In the genomic region with DNA sequence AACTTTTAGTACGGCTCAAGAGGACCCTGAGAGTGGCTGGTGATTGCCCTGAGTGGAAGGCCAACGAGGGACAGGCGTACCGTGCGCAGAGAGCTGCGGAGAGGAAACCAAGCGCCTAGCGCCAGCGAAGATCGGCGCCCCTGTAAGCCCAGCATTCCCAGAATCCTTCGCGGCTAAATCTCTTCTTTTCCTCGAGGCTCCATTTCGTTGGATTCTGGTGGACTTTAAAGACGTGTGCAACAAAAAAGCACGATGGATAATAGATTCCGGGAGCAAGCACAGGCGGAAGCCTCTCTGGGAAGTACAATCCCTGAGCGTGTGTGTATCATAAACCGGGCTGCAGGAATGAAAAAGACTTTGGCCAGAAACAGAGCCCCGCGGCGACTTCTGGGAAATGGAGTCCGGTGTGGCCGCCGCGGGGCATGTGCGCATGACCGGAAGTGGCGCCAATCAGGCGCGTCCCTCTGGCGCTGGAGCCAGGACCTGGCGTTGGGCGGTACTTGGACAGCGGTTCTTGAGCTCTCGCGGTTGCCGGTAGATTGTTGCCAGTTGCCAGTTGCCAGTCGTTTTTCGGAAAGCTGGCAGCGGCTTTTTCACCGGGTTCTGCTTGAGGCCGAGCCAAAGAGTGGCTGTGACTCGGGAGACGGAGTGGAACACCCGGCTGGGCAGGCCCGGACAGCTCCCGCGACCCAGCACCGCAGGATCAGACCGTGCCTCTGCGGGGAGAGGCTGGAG, we compare ENCODE assay signal across 8 cellular contexts. TPM values are rescaled to one million over a fixed set of nuclear protein-coding genes. Genes with fewer than 3 reads are reported as not detected.
A peak's percentile ranks its signal among the peaks of the same experiment; 100 is the strongest.
DNase-seq lines count a peak whose midpoint lies in the region; ATAC-seq and TF ChIP-seq lines count a peak whose summit lies in the region.

A gene (plus strand): TSS at position 449 of the 735 bp plus-strand sequence. CDS start 406 bp downstream, outside the sequence.

- intact Hi-C loops in A673 (cut with micrococcal nuclease; ENCODE audit: unreplicated experiment) (no loop called here), sigmoid colon (cut with DNase I) (loop anchor here (2.0 kb wide), 1 partner anchor 27 kb away; a partner anchor contains a TSS)

- H3K4me1 ChIP-seq in A673 (ENCODE audit: insufficient read depth, low read length, poor library complexity, severe bottlenecking): peaks cover 5% of the 10 kb centered on the region
- H3K4me1 ChIP-seq in sigmoid colon: peaks cover 0 to 59% (median 38%) of the 10 kb centered on the region in 4 donors

- peaks cover 25% of the 10 kb centered on the region for H3K36me3 Mint-ChIP-seq in brain

- H3K36me3 ChIP-seq in A673 (ENCODE audit: insufficient read depth, low read length, poor library complexity, severe bottlenecking) (peaks cover 10% of the 10 kb centered on the region), sigmoid colon (peaks cover 3 to 9% (median 5%) of the 10 kb centered on the region in 4 donors)

- no TSS peak for BruUV-seq in A673 (replicated peaks; lab: Mats Ljungman, UMichigan)

- H3K4me3 Mint-ChIP-seq in brain: peak within 1 kb of the TSS; percentile 95 to 100 (median 100)

- no peaks in the 10 kb centered on the region for H3K27me3 ChIP-seq in A673 (replicated peaks; ENCODE audit: insufficient read depth, low read depth, low read length, poor library complexity)
- no peaks in the 10 kb centered on the region for H3K27me3 ChIP-seq in sigmoid colon

- ATAC-seq in GM18870 (IDR thresholded peaks at IDR 0.05; ENCODE audit: unreplicated experiment) (peak; percentile 60), HG03103 (IDR thresholded peaks at IDR 0.05; ENCODE audit: low read depth, unreplicated experiment) (peak; percentile 82)

- H3K9me3 ChIP-seq in A673 (ENCODE audit: low read depth, low read length, poor library complexity, severe bottlenecking): no peaks in the 10 kb centered on the region
- no peaks in the 10 kb centered on the region for H3K9me3 ChIP-seq in sigmoid colon

- peak; percentile 28 to 69 for TF ChIP-seq POLR2A in sigmoid colon (IDR thresholded peaks at IDR 0.05)

- H3K27ac ChIP-seq in A673 (ENCODE audit: low read depth, low read length, poor library complexity, severe bottlenecking): peak within 1 kb of the TSS; percentile 91
- peak within 1 kb of the TSS; percentile 89 to 98 (median 91) for H3K27ac ChIP-seq in sigmoid colon

- H3K4me3 ChIP-seq in A673 (ENCODE audit: low read depth, low read length, poor library complexity, severe bottlenecking): peak within 1 kb of the TSS; percentile 90
- peak within 1 kb of the TSS; percentile 61 for H3K4me3 ChIP-seq in iPS-11a (ENCODE audit: low read depth, low read length)
- H3K4me3 ChIP-seq in sigmoid colon: peak within 1 kb of the TSS; percentile 59 to 94 (median 78)

- peak within 1 kb of the TSS; percentile 99 to 100 (median 100) for H3K27ac Mint-ChIP-seq in brain

- H3K27me3 Mint-ChIP-seq in brain: peaks cover 17% of the 10 kb centered on the region

- 0% methylated on average over 54 of the region's 54 CpGs for WGBS in sigmoid colon, 2 donors

- POLR2A ChIA-PET in A673 (lab: Charles Lee; ENCODE audit: low non-redundant PET): interaction anchor here (0.5 kb wide), 1 partner anchor 947 kb away, joined by 8 read pairs; a partner anchor contains a TSS

- H3K4me1 Mint-ChIP-seq in brain: peaks cover 65% of the 10 kb centered on the region

- peak; percentile 92 for DNase-seq in A673 (ENCODE audit: low spot score)
- DNase-seq in NCI-H2171 (lab: John Stamatoyannopoulos, UW): peak; percentile 93
- peak; percentile 91 for DNase-seq in UCSD-AML1 (lab: John Stamatoyannopoulos, UW; ENCODE audit: unreplicated experiment)
- peak; percentile 97 for DNase-seq in sigmoid colon

- CTCF ChIA-PET in A673 (lab: Charles Lee): no interaction called here

- TF ChIP-seq CTCF in A673 (conservative IDR thresholded peaks at IDR 0.05; ENCODE audit: low read depth, low read length) (no peak), brain (conservative IDR thresholded peaks at IDR 0.05) (no peak), sigmoid colon (IDR thresholded peaks at IDR 0.05) (no peak)

- peak in 1 of 4 donors; percentile 36 for TF ChIP-seq EP300 in sigmoid colon (IDR thresholded peaks at IDR 0.05)

- peaks cover 0 to 5% (median 0%) of the 10 kb centered on the region in 5 experiments for H3K9me3 Mint-ChIP-seq in brain

RNA-seq across cellular contexts. Expression of the gene that starts here (rescaled TPM):
- total RNA-seq in A673 (2021) (11.2 and 11.6 TPM in 2 replicates), sigmoid colon (10 to 100 TPM; 10.9 to 14.6 (median 13.9) TPM)
- polyA plus RNA-seq in brain (ENCODE audit: insufficient read depth, low read depth, low replicate concordance) (6.6 TPM), sigmoid colon (1 to 10 TPM in 2 of 3 donors, under 1 TPM in 1; 0.60 to 3.5 (median 2.3) TPM)

Comparison
In these comparisons a context has a peak if more than half of its experiments do, and no peak if none do; other contexts are left out.
1. Peak in every context shown above with its lines: DNase-seq, ATAC-seq, H3K4me3 ChIP-seq and H3K27ac ChIP-seq.